In the genomic region with DNA sequence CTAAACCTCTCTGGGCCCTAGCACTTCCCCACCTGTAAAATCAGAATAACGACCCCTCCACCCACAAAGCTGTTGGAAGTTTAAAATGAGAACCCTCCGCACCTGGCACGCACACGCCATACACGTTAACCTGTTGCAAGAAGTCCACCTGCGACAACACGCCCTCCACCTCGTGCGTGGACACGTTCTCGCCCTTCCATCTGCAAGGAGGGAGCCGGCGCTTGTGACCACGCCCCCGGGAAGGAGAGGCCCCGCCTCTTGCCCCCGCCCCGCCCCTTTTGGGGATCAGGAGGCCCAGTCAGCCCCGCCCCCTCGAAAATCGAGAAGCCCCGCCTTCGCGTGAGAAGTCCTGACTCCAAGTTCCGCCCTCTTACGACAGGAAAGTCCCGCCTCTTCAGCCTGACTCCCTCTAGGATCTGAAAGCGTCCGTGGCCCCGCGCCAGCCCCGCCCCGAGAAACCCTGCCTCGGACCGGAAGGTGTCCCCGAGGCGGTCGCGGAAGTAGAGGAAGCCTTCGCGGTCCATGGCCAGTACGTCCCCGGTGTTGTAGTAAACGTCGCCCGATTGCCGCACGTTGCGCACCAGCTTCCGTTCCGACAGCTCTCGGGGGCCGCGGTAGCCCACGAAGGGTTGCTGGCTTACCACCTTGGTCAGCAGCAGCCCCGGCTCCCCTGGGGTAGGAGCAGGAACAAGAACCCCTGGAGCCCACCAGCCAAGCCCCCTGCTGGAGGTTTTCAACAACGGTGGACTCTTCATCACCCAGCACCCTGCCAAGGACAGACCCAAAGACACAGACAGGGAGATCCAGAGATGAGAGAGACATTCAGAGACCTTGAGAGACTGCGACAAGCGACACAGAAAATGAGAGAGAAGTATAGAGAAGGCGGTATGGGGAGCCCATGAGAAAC, we compare ENCODE assay signal across 8 cellular contexts. TPM values are rescaled to one million over a fixed set of nuclear protein-coding genes. Genes with fewer than 3 reads are reported as not detected.
DNase-seq lines count a peak whose midpoint lies in the region; ATAC-seq, FAIRE-seq and TF ChIP-seq lines count a peak whose summit lies in the region.

No MANE protein-coding gene starts in this region.

- CTCF ChIA-PET in endothelial cell of umbilical vein (lab: Charles Lee): interaction anchor here (0.7 to 2.1 kb wide), 5 partner anchors 11 to 21 kb away, joined by 3 to 13 read pairs (median 3); a partner anchor contains a TSS

- TSS peak; percentile 76 for BruUV-seq in endothelial cell of umbilical vein (replicated peaks; lab: Mats Ljungman, UMichigan)

- no peaks in the 10 kb centered on the region for H3K79me2 ChIP-seq in endothelial cell of umbilical vein (ENCODE audit: control insufficient read depth, insufficient read depth, low read length)

- intact Hi-C loops in endothelial cell of umbilical vein (cut with micrococcal nuclease): loop anchor here (1.0 kb wide), 5 partner anchors 20 to 172 kb away; a partner anchor contains a TSS

- H3K9me1 ChIP-seq in endothelial cell of umbilical vein (replicated peaks; ENCODE audit: control insufficient read depth, extremely low read depth, insufficient read depth, low read length): no peaks in the 10 kb centered on the region

- peak overlapping the region; percentile 86 for H3K27ac ChIP-seq in HUES48 (ENCODE audit: low read depth, low read length)
- H3K27ac ChIP-seq in endothelial cell of umbilical vein (ENCODE audit: insufficient read depth, low read depth, low read length): no peak overlapping the region

- peak overlapping the region; percentile 31 for H3K9ac ChIP-seq in HUES48 (ENCODE audit: low read depth, low read length)
- peak overlapping the region; percentile 88 for H3K9ac ChIP-seq in NT2/D1 (ENCODE audit: insufficient read length, low read depth)
- peak overlapping the region; percentile 26 for H3K9ac ChIP-seq in endothelial cell of umbilical vein (replicated peaks; ENCODE audit: extremely low read depth, insufficient read depth, low read length)

- H3K36me3 ChIP-seq in HUES48 (ENCODE audit: control insufficient read depth, insufficient read depth, low read length) (no peaks in the 10 kb centered on the region), NT2/D1 (ENCODE audit: insufficient read depth, insufficient read length, low read length) (no peaks in the 10 kb centered on the region), endothelial cell of umbilical vein (ENCODE audit: control insufficient read depth in 2 of 2, extremely low read depth in 1 of 2, insufficient read depth in 2 of 2, low read length in 2 of 2) (no peaks in the 10 kb centered on the region)

- TF ChIP-seq POLR2A in endothelial cell of umbilical vein (IDR thresholded peaks at IDR 0.05; ENCODE audit: low read depth, low read length): peak; percentile 73

- FAIRE-seq in D721Med (lab: Jason Lieb, UNC): no peak
- peak; percentile 100 for FAIRE-seq in endothelial cell of umbilical vein (lab: Jason Lieb, UNC)

- ATAC-seq in GM21390 (IDR thresholded peaks at IDR 0.05; ENCODE audit: unreplicated experiment): peak; percentile 78

- H3K27me3 ChIP-seq in HUES48 (ENCODE audit: control insufficient read depth, insufficient read depth, low read length): no peaks in the 10 kb centered on the region
- no peaks in the 10 kb centered on the region for H3K27me3 ChIP-seq in NT2/D1 (ENCODE audit: insufficient read depth, insufficient read length)
- H3K27me3 ChIP-seq in endothelial cell of umbilical vein (ENCODE audit: control insufficient read depth in 2 of 2, insufficient read depth in 2 of 2, low read length in 2 of 2): no peaks in the 10 kb centered on the region

- POLR2A ChIA-PET in endothelial cell of umbilical vein (lab: Charles Lee): no interaction called here

- peaks cover 3% of the 10 kb centered on the region; the same call in 1 of the 2 replicates for H3K4me1 ChIP-seq in HUES48 (ENCODE audit: control insufficient read depth, insufficient read depth, low read length)
- H3K4me1 ChIP-seq in NT2/D1 (ENCODE audit: insufficient read depth, insufficient read length): peaks cover 5% of the 10 kb centered on the region
- H3K4me1 ChIP-seq in endothelial cell of umbilical vein (ENCODE audit: control insufficient read depth, extremely low read depth, insufficient read depth, low read length): peaks cover 4% of the 10 kb centered on the region

- H3K4me2 ChIP-seq in endothelial cell of umbilical vein (ENCODE audit: insufficient read depth, low read length): peak overlapping the region; percentile 80

- H3K9me3 ChIP-seq in HUES48 (ENCODE audit: control insufficient read depth, insufficient read depth, low read length): no peaks in the 10 kb centered on the region
- H3K9me3 ChIP-seq in NT2/D1 (ENCODE audit: insufficient read depth, low read length): no peaks in the 10 kb centered on the region; the same call in 1 of the 2 replicates
- H3K9me3 ChIP-seq in endothelial cell of umbilical vein (replicated peaks; ENCODE audit: control insufficient read depth, insufficient read depth, low read length): no peaks in the 10 kb centered on the region

- TF ChIP-seq CTCF in D721Med (IDR thresholded peaks at IDR 0.05; ENCODE audit: insufficient read depth, missing control alignments): peak; percentile 18
- TF ChIP-seq CTCF in endothelial cell of umbilical vein (IDR thresholded peaks at IDR 0.05; ENCODE audit: extremely low read depth in 1 of 2, insufficient read depth in 1 of 2, low read depth in 1 of 2, low read length in 2 of 2): peak; percentile 19 to 43

- DNase-seq in D721Med (ENCODE audit: insufficient read length, low spot score) (no peak), NT2/D1 (ENCODE audit: low read depth, low spot score) (peak; percentile 95), endothelial cell of umbilical vein (ENCODE audit: low read depth, low spot score) (peak; percentile 96), midbrain (lab: John Stamatoyannopoulos, UW) (peak; percentile 99)
- DNase-seq in activated CD8-positive, alpha-beta memory T cell treated with anti-CD3 and anti-CD28 coated beads, Interleukin-2, amount 50 U/mL, for 48 hours: peak; percentile 99
- DNase-seq in stimulated activated CD8-positive, alpha-beta memory T cell treated with anti-CD3 and anti-CD28 coated beads, Interleukin-15, amount 100 ng/mL, for 48 hours (ENCODE audit: low read depth in 2 of 2): peak; percentile 98 to 99

- H2AFZ ChIP-seq in endothelial cell of umbilical vein (ENCODE audit: low read depth, low read length): peak overlapping the region; percentile 78

- H3K4me3 ChIP-seq in HUES48 (ENCODE audit: low read depth, low read length): peak overlapping the region; percentile 88
- H3K4me3 ChIP-seq in NT2/D1 (ENCODE audit: insufficient read length, low read depth): peak overlapping the region; percentile 59
- H3K4me3 ChIP-seq in endothelial cell of umbilical vein (replicated peaks in 1 of 3; ENCODE audit: insufficient read depth in 1 of 3, low read depth in 1 of 3, low read length in 3 of 3): peak overlapping the region in 2 of 3 experiments; percentile 24 to 45

- H4K20me1 ChIP-seq in endothelial cell of umbilical vein (replicated peaks; ENCODE audit: control insufficient read depth, extremely low read depth, insufficient read depth, low read length): no peaks in the 10 kb centered on the region

- dilution Hi-C loops in endothelial cell of umbilical vein (cut with MboI; ENCODE audit: extremely low pct_ligation_motif_present, low sequenced_read_pairs): no loop called here

RNA-seq across cellular contexts. Expression of a gene that starts 12.5 kb away (rescaled TPM):
- total RNA-seq in endothelial cell of umbilical vein: 6.1 and 7.1 TPM in 2 replicates
- polyA plus RNA-seq in endothelial cell of umbilical vein: 12.1 and 16.0 TPM in 2 replicates
- 11.7 and 13.0 TPM in 2 replicates for polyA plus RNA-seq in endothelial cell of umbilical vein (2011; cell fraction: cytosol; rRNA removed)
- polyA plus RNA-seq in endothelial cell of umbilical vein (2011; cell fraction: nucleus; rRNA removed): 4.0 and 4.3 TPM in 2 replicates
- polyA plus RNA-seq in endothelial cell of umbilical vein (2012): 11.2 and 13.8 TPM in 2 replicates
- polyA minus RNA-seq in endothelial cell of umbilical vein: 7.5 and 9.7 TPM in 2 replicates
- polyA minus RNA-seq in endothelial cell of umbilical vein (2011; cell fraction: cytosol; rRNA and poly(A)+ RNA removed): 16.4 TPM
- polyA minus RNA-seq in endothelial cell of umbilical vein (2011; cell fraction: nucleus; rRNA and poly(A)+ RNA removed): 2.9 and 4.2 TPM in 2 replicates

RNA-seq across cellular contexts. Expression of a gene that starts 20.3 kb away (rescaled TPM):
- 21.8 TPM in 2 replicates for total RNA-seq in endothelial cell of umbilical vein
- 17.8 and 25.3 TPM in 2 replicates for polyA plus RNA-seq in endothelial cell of umbilical vein
- 6.6 and 9.8 TPM in 2 replicates for polyA plus RNA-seq in endothelial cell of umbilical vein (2011; cell fraction: cytosol; rRNA removed)
- polyA plus RNA-seq in endothelial cell of umbilical vein (2011; cell fraction: nucleus; rRNA removed): 10.6 and 12.3 TPM in 2 replicates
- polyA plus RNA-seq in endothelial cell of umbilical vein (2012): 9.5 and 13.9 TPM in 2 replicates
- 7.1 and 11.5 TPM in 2 replicates for polyA minus RNA-seq in endothelial cell of umbilical vein
- 7.9 TPM for polyA minus RNA-seq in endothelial cell of umbilical vein (2011; cell fraction: cytosol; rRNA and poly(A)+ RNA removed)
- 10.5 and 18.6 TPM in 2 replicates for polyA minus RNA-seq in endothelial cell of umbilical vein (2011; cell fraction: nucleus; rRNA and poly(A)+ RNA removed)

RNA-seq across cellular contexts. Expression of a gene that starts 23.1 kb away (rescaled TPM):
- 6.6 and 7.0 TPM in 2 replicates for total RNA-seq in endothelial cell of umbilical vein
- 8.3 and 11.2 TPM in 2 replicates for polyA plus RNA-seq in endothelial cell of umbilical vein
- 5.3 and 7.0 TPM in 2 replicates for polyA plus RNA-seq in endothelial cell of umbilical vein (2011; cell fraction: cytosol; rRNA removed)
- polyA plus RNA-seq in endothelial cell of umbilical vein (2011; cell fraction: nucleus; rRNA removed): 11.6 and 13.3 TPM in 2 replicates
- 5.4 and 8.1 TPM in 2 replicates for polyA plus RNA-seq in endothelial cell of umbilical vein (2012)
- polyA minus RNA-seq in endothelial cell of umbilical vein: 4.0 and 4.2 TPM in 2 replicates
- 3.7 TPM for polyA minus RNA-seq in endothelial cell of umbilical vein (2011; cell fraction: cytosol; rRNA and poly(A)+ RNA removed)
- 4.9 and 6.8 TPM in 2 replicates for polyA minus RNA-seq in endothelial cell of umbilical vein (2011; cell fraction: nucleus; rRNA and poly(A)+ RNA removed)

RNA-seq across cellular contexts. Expression of a gene that starts 32.4 kb away (rescaled TPM):
- total RNA-seq in endothelial cell of umbilical vein: 7.1 and 8.7 TPM in 2 replicates
- polyA plus RNA-seq in endothelial cell of umbilical vein: 6.4 and 8.8 TPM in 2 replicates
- polyA plus RNA-seq in endothelial cell of umbilical vein (2011; cell fraction: cytosol; rRNA removed): 4.1 and 4.4 TPM in 2 replicates
- 6.1 and 6.8 TPM in 2 replicates for polyA plus RNA-seq in endothelial cell of umbilical vein (2011; cell fraction: nucleus; rRNA removed)
- 3.6 and 4.7 TPM in 2 replicates for polyA plus RNA-seq in endothelial cell of umbilical vein (2012)
- polyA minus RNA-seq in endothelial cell of umbilical vein: 10.0 and 13.7 TPM in 2 replicates
- 11.6 TPM for polyA minus RNA-seq in endothelial cell of umbilical vein (2011; cell fraction: cytosol; rRNA and poly(A)+ RNA removed)
- 8.5 and 8.6 TPM in 2 replicates for polyA minus RNA-seq in endothelial cell of umbilical vein (2011; cell fraction: nucleus; rRNA and poly(A)+ RNA removed)

RNA-seq across cellular contexts. Expression of a gene that starts 44.6 kb away (rescaled TPM):
- 377 and 429 TPM in 2 replicates for total RNA-seq in endothelial cell of umbilical vein
- polyA plus RNA-seq in endothelial cell of umbilical vein: 521 and 593 TPM in 2 replicates
- 366 and 385 TPM in 2 replicates for polyA plus RNA-seq in endothelial cell of umbilical vein (2011; cell fraction: cytosol; rRNA removed)
- 654 and 696 TPM in 2 replicates for polyA plus RNA-seq in endothelial cell of umbilical vein (2011; cell fraction: nucleus; rRNA removed)
- 600 and 631 TPM in 2 replicates for polyA plus RNA-seq in endothelial cell of umbilical vein (2012)
- 702 and 1,022 TPM in 2 replicates for polyA minus RNA-seq in endothelial cell of umbilical vein
- polyA minus RNA-seq in endothelial cell of umbilical vein (2011; cell fraction: cytosol; rRNA and poly(A)+ RNA removed): 571 TPM
- polyA minus RNA-seq in endothelial cell of umbilical vein (2011; cell fraction: nucleus; rRNA and poly(A)+ RNA removed): 298 and 308 TPM in 2 replicates

Comparison
In these comparisons a context has a peak if more than half of its experiments do, and no peak if none do; other contexts are left out.
1. H3K4me3 ChIP-seq: peak in every context shown above with its lines; median percentile 88 in HUES48; 59 in NT2/D1; 34 in endothelial cell of umbilical vein.
2. H3K9ac ChIP-seq: peak in every context shown above with its lines; median percentile 88 in NT2/D1; 31 in HUES48; 26 in endothelial cell of umbilical vein.